In the genomic region with DNA sequence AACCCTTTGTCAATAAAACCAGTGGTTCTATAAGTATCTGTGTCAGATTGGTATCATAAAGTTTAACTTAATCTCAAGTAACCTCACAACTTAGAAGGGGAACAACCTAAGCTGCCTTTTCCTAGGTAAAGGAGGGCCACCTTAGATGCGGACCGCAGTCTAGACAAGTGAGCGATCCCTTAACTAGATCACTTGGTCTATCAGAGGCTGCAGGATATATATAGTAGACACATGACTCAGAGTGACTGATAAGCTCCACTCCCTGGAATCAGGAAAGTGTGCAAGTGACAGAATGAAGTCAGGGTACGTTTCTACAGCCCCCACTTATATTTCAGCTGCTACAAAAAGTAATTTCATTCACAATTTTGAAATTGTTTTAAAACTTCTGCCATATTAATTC, we compare ENCODE assay signal across 1 cellular context.
A peak's percentile ranks its signal among the peaks of the same experiment; 100 is the strongest.
TF ChIP-seq lines count a peak whose summit lies in the region.

No MANE protein-coding gene starts in this region.

TF ChIP-seq in SK-N-SH, 30 proteins besides CTCF, POLR2A, EP300 and RAD21:
- TF ChIP-seq, protein P1, sequence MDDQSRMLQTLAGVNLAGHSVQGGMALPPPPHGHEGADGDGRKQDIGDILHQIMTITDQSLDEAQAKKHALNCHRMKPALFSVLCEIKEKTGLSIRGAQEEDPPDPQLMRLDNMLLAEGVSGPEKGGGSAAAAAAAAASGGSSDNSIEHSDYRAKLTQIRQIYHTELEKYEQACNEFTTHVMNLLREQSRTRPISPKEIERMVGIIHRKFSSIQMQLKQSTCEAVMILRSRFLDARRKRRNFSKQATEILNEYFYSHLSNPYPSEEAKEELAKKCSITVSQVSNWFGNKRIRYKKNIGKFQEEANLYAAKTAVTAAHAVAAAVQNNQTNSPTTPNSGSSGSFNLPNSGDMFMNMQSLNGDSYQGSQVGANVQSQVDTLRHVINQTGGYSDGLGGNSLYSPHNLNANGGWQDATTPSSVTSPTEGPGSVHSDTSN (IDR thresholded peaks at IDR 0.05) = 0 out of 2 replicates have a peak, but pooled peaks have one; percentile 4
- TF ChIP-seq GABPA (IDR thresholded peaks at IDR 0.05; ENCODE audit: low read depth) = no peak
- peak; percentile 26; the same call in 1 of the 2 replicates for TF ChIP-seq FOSL2 (IDR thresholded peaks at IDR 0.05; ENCODE audit: borderline replicate concordance, low read depth)
- TF ChIP-seq TCF12 (IDR thresholded peaks at IDR 0.05) = no peak
